ENCODE assay signal across 8 cellular contexts in the genomic region with DNA sequence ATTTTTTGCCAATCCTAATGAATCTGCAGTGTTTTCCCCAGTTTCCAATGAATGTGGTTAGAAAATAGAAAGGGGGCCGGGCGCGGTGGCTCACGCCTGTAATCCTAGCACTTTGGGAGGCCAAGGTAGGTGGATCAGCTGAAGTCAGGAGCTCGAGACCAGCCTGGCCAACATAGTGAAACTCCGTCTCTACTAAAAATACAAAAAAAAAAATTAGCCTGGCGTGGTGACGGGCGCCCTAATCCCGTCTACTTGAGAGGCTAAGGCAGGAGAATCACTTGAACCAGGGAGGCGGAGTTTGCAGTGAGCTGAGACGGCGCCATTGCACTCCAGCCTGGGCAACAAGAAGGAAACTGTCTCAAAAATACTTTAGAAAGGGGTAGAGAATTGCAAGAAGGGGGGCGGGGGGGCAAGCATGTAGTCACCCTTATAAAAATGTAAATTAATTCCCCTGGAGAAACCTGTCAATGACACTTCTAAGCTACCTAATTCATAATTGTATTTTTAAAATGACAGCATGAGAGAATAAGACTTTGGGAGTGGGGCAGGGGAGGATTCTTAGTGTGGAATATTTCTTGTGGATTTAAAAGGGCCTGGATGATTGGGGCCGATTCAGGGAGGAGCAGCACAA. TPM values are rescaled to one million over a fixed set of nuclear protein-coding genes. Genes with fewer than 3 reads are reported as not detected.
DNase-seq lines count a peak whose midpoint lies in the region; ATAC-seq and TF ChIP-seq lines count a peak whose summit lies in the region.

No MANE protein-coding gene starts in this region.

- H3K27me3 ChIP-seq in Peyer's patch (no peaks in the 10 kb centered on the region), trophoblast cell (ENCODE audit: insufficient read depth, low read length) (no peaks in the 10 kb centered on the region)

- peaks cover 6% of the 10 kb centered on the region; the same call in 1 of the 2 replicates for H3K36me3 ChIP-seq in ES-I3 (ENCODE audit: insufficient read depth, low read length)
- H3K36me3 ChIP-seq in Peyer's patch: peaks cover 0 to 17% (median 0%) of the 10 kb centered on the region in 3 donors
- H3K36me3 ChIP-seq in trophoblast cell (ENCODE audit: control insufficient read depth in 1 of 2, insufficient read depth in 2 of 2, low read length in 2 of 2): peaks cover 0 to 1% of the 10 kb centered on the region in 2 experiments

- no peak overlapping the region for H3K14ac ChIP-seq in trophoblast cell (ENCODE audit: low read length)

- H3K4me1 ChIP-seq in ES-I3 (ENCODE audit: insufficient read depth, low read length): peaks cover 10% of the 10 kb centered on the region
- peaks cover 0 to 25% (median 12%) of the 10 kb centered on the region in 4 donors for H3K4me1 ChIP-seq in Peyer's patch
- H3K4me1 ChIP-seq in trophoblast cell (ENCODE audit: control insufficient read depth in 1 of 2, insufficient read depth in 2 of 2, low read length in 2 of 2): peaks cover 6 to 10% of the 10 kb centered on the region in 2 experiments

- peaks cover 11% of the 10 kb centered on the region for H3K79me2 ChIP-seq in trophoblast cell (ENCODE audit: control insufficient read depth, insufficient read depth, low read length, poor library complexity)

- TF ChIP-seq CTCF in Peyer's patch (IDR thresholded peaks at IDR 0.05) (no peak), epithelial cell of esophagus (IDR thresholded peaks at IDR 0.05; ENCODE audit: insufficient read depth, low read depth, low read length, missing control alignments) (no peak)

- peak overlapping the region in 3 of 4 donors; percentile 96 to 98 (median 98) for H3K27ac ChIP-seq in Peyer's patch
- H3K27ac ChIP-seq in trophoblast cell (ENCODE audit: low read depth, low read length): no peak overlapping the region

- ATAC-seq in GM19395 (IDR thresholded peaks at IDR 0.05; ENCODE audit: unreplicated experiment) (no peak), HG03196 (IDR thresholded peaks at IDR 0.05; ENCODE audit: unreplicated experiment) (no peak), GM21447 (IDR thresholded peaks at IDR 0.05; ENCODE audit: unreplicated experiment) (no peak)

- H3K18ac ChIP-seq in trophoblast cell (ENCODE audit: low read length): no peak overlapping the region

- no peak overlapping the region for H2BK120ac ChIP-seq in trophoblast cell (ENCODE audit: insufficient read depth, low read length, poor library complexity)

- no peaks in the 10 kb centered on the region for H3K9me3 ChIP-seq in ES-I3 (ENCODE audit: control insufficient read depth, insufficient read depth, low read length)
- H3K9me3 ChIP-seq in Peyer's patch: no peaks in the 10 kb centered on the region
- H3K9me3 ChIP-seq in trophoblast cell (ENCODE audit: insufficient read depth, low read depth, low read length): no peaks in the 10 kb centered on the region

- peak overlapping the region; percentile 95 for H3K4me2 ChIP-seq in trophoblast cell (ENCODE audit: low read length)

- no peak overlapping the region for H3K23ac ChIP-seq in trophoblast cell (ENCODE audit: low read length)

- H3K4ac ChIP-seq in trophoblast cell (ENCODE audit: low read depth, low read length): no peak overlapping the region

- H3K9ac ChIP-seq in ES-I3 (ENCODE audit: low read depth, low read length): peak overlapping the region; percentile 98; the same call in 1 of the 2 replicates
- H3K9ac ChIP-seq in trophoblast cell (ENCODE audit: low read length): no peak overlapping the region

- H4K12ac ChIP-seq in trophoblast cell (ENCODE audit: low read depth, low read length): no peak overlapping the region

- H4K91ac ChIP-seq in trophoblast cell (ENCODE audit: low read depth, low read length): no peak overlapping the region

- DNase-seq in Peyer's patch: no peak
- DNase-seq in epithelial cell of esophagus (ENCODE audit: low read depth): peak; percentile 7
- no peak for DNase-seq in trophoblast cell
- no peak for DNase-seq in KG1 (lab: John Stamatoyannopoulos, UW)

- H2BK12ac ChIP-seq in trophoblast cell (ENCODE audit: low read length): no peak overlapping the region

- H2BK5ac ChIP-seq in trophoblast cell (ENCODE audit: low read depth, low read length, poor library complexity): no peak overlapping the region

- H3K4me3 ChIP-seq in Peyer's patch: peak overlapping the region in 3 of 4 donors; percentile 72 to 100 (median 92)
- peak overlapping the region; percentile 80 for H3K4me3 ChIP-seq in epithelial cell of esophagus (ENCODE audit: low read length)
- H3K4me3 ChIP-seq in trophoblast cell (ENCODE audit: low read depth, low read length): no peak overlapping the region

- TF ChIP-seq POLR2A in Peyer's patch (IDR thresholded peaks at IDR 0.05): no peak

- peaks cover 11% of the 10 kb centered on the region for H3K79me1 ChIP-seq in trophoblast cell (ENCODE audit: low read length)

- no CpG with 5 or more reads among the region's 15 CpGs for WGBS in trophoblast cell (ENCODE audit: extremely low coverage, insufficient coverage, insufficient read length)

- no peak overlapping the region for H2AFZ ChIP-seq in trophoblast cell (ENCODE audit: insufficient read depth, low read length, poor library complexity)

- no peak overlapping the region for H2AK5ac ChIP-seq in trophoblast cell (ENCODE audit: low read length)

- H4K8ac ChIP-seq in trophoblast cell (ENCODE audit: low read depth, low read length): no peak overlapping the region

RNA-seq across cellular contexts. Expression of gene KLHDC2, which starts 1.7 kb away (rescaled TPM):
- total RNA-seq in Peyer's patch: 100 to 1,000 TPM in 2 of 4 donors, 10 to 100 TPM in 2; 73.4 to 135 (median 107) TPM
- 21.4 and 21.8 TPM in 2 replicates for polyA plus RNA-seq in trophoblast cell (2013)
